In genomic region chr22:37552560-37553163, GRCh38 we compare ENCODE assay signal across 9 cellular contexts. TPM values are rescaled to one million over a fixed set of nuclear protein-coding genes. Genes with fewer than 3 reads are reported as not detected.
DNase-seq lines count a peak whose midpoint lies in the region; ATAC-seq, FAIRE-seq and TF ChIP-seq lines count a peak whose summit lies in the region.
"Had no signal": no experiment of that assay in that cellular context is flagged by ENCODE, and none has a peak within 500 bp of the region (broad histone marks: within the 10 kb centered on the region; RNA-seq: fewer than 3 reads in every experiment).

No MANE protein-coding gene starts in this region.

- H3K4me1 Mint-ChIP-seq in neural progenitor cell, result peaks cover 52% of the 10 kb centered on the region
- no peaks in the 10 kb centered on the region for H3K4me1 Mint-ChIP-seq in activated T-cell treated with anti-CD3 and anti-CD28 coated beads, Interleukin-2, amount 50 U/mL, for 4 hours (ENCODE audit: low read depth)

- peak overlapping the region; percentile 51 for H3K4me2 ChIP-seq in neural progenitor cell

- CTCF ChIA-PET in RWPE1 (lab: Yijun Ruan, JAX), result interaction anchor here (0.6 to 0.9 kb wide), 2 partner anchors 10 to 346 kb away, joined by 3 to 4 read pairs; no protein-coding TSS in a partner anchor

- H3K27ac ChIP-seq in RWPE1 (peak overlapping the region; percentile 97), neural progenitor cell (peak overlapping the region; percentile 6)

- TF ChIP-seq CTCF in AG10803 (conservative IDR thresholded peaks at IDR 0.05; ENCODE audit: low read length) (no peak), RWPE1 (conservative IDR thresholded peaks at IDR 0.05; ENCODE audit: low read depth) (no peak), fibroblast of villous mesenchyme (IDR thresholded peaks at IDR 0.05; ENCODE audit: insufficient read depth, low read depth, low read length) (no peak), neural progenitor cell (IDR thresholded peaks at IDR 0.05) (no peak), lower leg skin (IDR thresholded peaks at IDR 0.05) (no peak)

- H3F3A ChIP-seq in neural progenitor cell (ENCODE audit: low read depth), result peaks cover 41% of the 10 kb centered on the region

- no peaks in the 10 kb centered on the region for H3K9me3 ChIP-seq in neural progenitor cell (ENCODE audit: low read depth)

- H3K9ac ChIP-seq in neural progenitor cell, result no peak overlapping the region

- no peak overlapping the region for H3K4me3 ChIP-seq in AG10803 (ENCODE audit: low read length)
- H3K4me3 ChIP-seq in fibroblast of villous mesenchyme (ENCODE audit: low read depth, low read length), result no peak overlapping the region
- no peak overlapping the region for H3K4me3 ChIP-seq in neural progenitor cell
- H3K4me3 ChIP-seq in lower leg skin (ENCODE audit: low read depth, poor library complexity, severe bottlenecking), result no peak overlapping the region

- POLR2A ChIA-PET in RWPE1 (lab: Yijun Ruan, JAX; ENCODE audit: low non-redundant PET), result no interaction called here

- peaks cover 44% of the 10 kb centered on the region for H3K4me1 ChIP-seq in neural progenitor cell

- peak; percentile 71 for DNase-seq in AG10803 (ENCODE audit: low read depth)
- no peak for DNase-seq in RWPE1 (ENCODE audit: low spot score)
- peak; percentile 65 for DNase-seq in fibroblast of villous mesenchyme (ENCODE audit: low read depth)
- DNase-seq in neural progenitor cell (ENCODE audit: low spot score), result peak; percentile 94
- no peak for DNase-seq in NCI-H2107 treated with DMSO at 0.1 percent for 48 hours (lab: John Stamatoyannopoulos, UW; ENCODE audit: unreplicated experiment)
- no peak for DNase-seq in lower leg skin (ENCODE audit: low spot score in 2 of 2)
- DNase-seq in RCC 7860 (ENCODE audit: low spot score), result no peak
- no peak for DNase-seq in activated T-cell treated with anti-CD3 and anti-CD28 coated beads, Interleukin-2, amount 50 U/mL, for 4 hours
- DNase-seq: naive thymus-derived CD4-positive, alpha-beta T cell had no signal

- H3K36me3 Mint-ChIP-seq in neural progenitor cell, result no peaks in the 10 kb centered on the region
- no peaks in the 10 kb centered on the region for H3K36me3 Mint-ChIP-seq in activated T-cell treated with anti-CD3 and anti-CD28 coated beads, Interleukin-2, amount 50 U/mL, for 4 hours (ENCODE audit: insufficient read depth)
- H3K36me3 Mint-ChIP-seq: naive thymus-derived CD4-positive, alpha-beta T cell had no signal

- 30 to 34% methylated on average over 14 to 16 of the region's 16 CpGs for WGBS in lower leg skin, 2 donors

- no peaks in the 10 kb centered on the region for H4K20me1 ChIP-seq in neural progenitor cell (ENCODE audit: low read depth)

- no peak overlapping the region for H2AFZ ChIP-seq in neural progenitor cell (replicated peaks)

- H3K79me2 ChIP-seq in neural progenitor cell (ENCODE audit: low read depth), result no peaks in the 10 kb centered on the region

- H3K36me3 ChIP-seq in neural progenitor cell, result no peaks in the 10 kb centered on the region

- H3K27ac Mint-ChIP-seq in neural progenitor cell, result peak overlapping the region; percentile 97
- H3K27ac Mint-ChIP-seq: naive thymus-derived CD4-positive, alpha-beta T cell had no signal

- TF ChIP-seq POLR2A in lower leg skin (IDR thresholded peaks at IDR 0.05), result no peak

- intact Hi-C loops in lower leg skin (cut with DNase I; ENCODE audit: low total_unique reads), result no loop called here

- no peaks in the 10 kb centered on the region for H3K27me3 ChIP-seq in neural progenitor cell

- H3K27me3 Mint-ChIP-seq in neural progenitor cell (ENCODE audit: insufficient read depth, low read depth), result no peaks in the 10 kb centered on the region
- H3K27me3 Mint-ChIP-seq in activated T-cell treated with anti-CD3 and anti-CD28 coated beads, Interleukin-2, amount 50 U/mL, for 4 hours (ENCODE audit: low read depth), result peaks cover 29% of the 10 kb centered on the region

- peak overlapping the region; percentile 67 for H3K4me3 Mint-ChIP-seq in neural progenitor cell
- H3K4me3 Mint-ChIP-seq in activated T-cell treated with anti-CD3 and anti-CD28 coated beads, Interleukin-2, amount 50 U/mL, for 4 hours, result no peak overlapping the region

- no peak for FAIRE-seq in RCC 7860 (lab: Jason Lieb, UNC)

- no peak for ATAC-seq in activated T-cell treated with anti-CD3 and anti-CD28 coated beads, Interleukin-2, amount 50 U/mL, for 4 hours
- ATAC-seq: naive thymus-derived CD4-positive, alpha-beta T cell had no signal

- no peaks in the 10 kb centered on the region for H3K9me3 Mint-ChIP-seq in neural progenitor cell
- H3K9me3 Mint-ChIP-seq in activated T-cell treated with anti-CD3 and anti-CD28 coated beads, Interleukin-2, amount 50 U/mL, for 4 hours, result no peaks in the 10 kb centered on the region

RNA-seq across cellular contexts. Expression of gene CDC42EP1, which starts 7.6 kb away (rescaled TPM):
- 22.9 and 33.2 TPM in 2 replicates for total RNA-seq in fibroblast of villous mesenchyme
- 0.84 and 1.8 TPM in 2 replicates for total RNA-seq in neural progenitor cell (ENCODE audit: low replicate concordance)
- 10 to 100 TPM; 44.4 to 80.1 (median 70.5) TPM for total RNA-seq in lower leg skin
- total RNA-seq in activated T-cell treated with anti-CD3 and anti-CD28 coated beads, Interleukin-2, amount 50 U/mL, for 4 hours, result under 1 TPM; 0.13 to 0.42 (median 0.35) TPM

RNA-seq across cellular contexts. Expression of gene LGALS2, which starts 27.2 kb away (rescaled TPM):
- total RNA-seq in fibroblast of villous mesenchyme, result not detected in 2 replicates
- total RNA-seq in neural progenitor cell (ENCODE audit: low replicate concordance), result not detected in 2 replicates
- total RNA-seq in lower leg skin, result 1 to 10 TPM in 1 of 4 donors, not detected in 3; 1.4 TPM
- total RNA-seq in activated T-cell treated with anti-CD3 and anti-CD28 coated beads, Interleukin-2, amount 50 U/mL, for 4 hours, result not detected

RNA-seq across cellular contexts. Expression of gene CARD10, which starts 33.4 kb away (rescaled TPM):
- 3.0 and 3.5 TPM in 2 replicates for total RNA-seq in fibroblast of villous mesenchyme
- 1.5 and 6.2 TPM in 2 replicates for total RNA-seq in neural progenitor cell (ENCODE audit: low replicate concordance)
- total RNA-seq in lower leg skin, result 10 to 100 TPM; 13.2 to 22.5 (median 18.6) TPM
- under 1 TPM in 2 of 3 donors, not detected in 1; 0.26 to 0.35 TPM for total RNA-seq in activated T-cell treated with anti-CD3 and anti-CD28 coated beads, Interleukin-2, amount 50 U/mL, for 4 hours

RNA-seq across cellular contexts. Expression of gene GGA1, which starts 56.0 kb away (rescaled TPM):
- 33.2 and 39.0 TPM in 2 replicates for total RNA-seq in fibroblast of villous mesenchyme
- 62.3 and 71.7 TPM in 2 replicates for total RNA-seq in neural progenitor cell (ENCODE audit: low replicate concordance)
- 10 to 100 TPM; 50.3 to 66.0 (median 53.6) TPM for total RNA-seq in lower leg skin
- total RNA-seq in activated T-cell treated with anti-CD3 and anti-CD28 coated beads, Interleukin-2, amount 50 U/mL, for 4 hours, result 10 to 100 TPM; 73.3 to 79.5 (median 77.3) TPM

Comparison
In these comparisons a context has a peak if more than half of its experiments do, and no peak if none do; other contexts are left out.
1. DNase-seq: peak in AG10803 (single experiment), fibroblast of villous mesenchyme (single experiment) and neural progenitor cell (single experiment); none in RWPE1 (single experiment), NCI-H2107 treated with DMSO at 0.1 percent for 48 hours (single experiment), lower leg skin (0 of 2), RCC 7860 (single experiment) and activated T-cell treated with anti-CD3 and anti-CD28 coated beads, Interleukin-2, amount 50 U/mL, for 4 hours (single experiment).